ENCODE assay signal across 8 cellular contexts in genomic region chr14:22918809-22919600, GRCh38. TPM values are rescaled to one million over a fixed set of nuclear protein-coding genes. Genes with fewer than 3 reads are reported as not detected.
DNase-seq lines count a peak whose midpoint lies in the region; ATAC-seq, FAIRE-seq and TF ChIP-seq lines count a peak whose summit lies in the region.

Gene RBM23, minus strand, starts transcription at chr14:22919149.

- WGBS in small intestine, 3 donors = 0% methylated on average over 45 of the region's 45 CpGs

- ATAC-seq in GM18907 (IDR thresholded peaks at IDR 0.05; ENCODE audit: unreplicated experiment) (peak; percentile 91), HG03159 (IDR thresholded peaks at IDR 0.05; ENCODE audit: unreplicated experiment) (peak; percentile 93)

- FAIRE-seq in bronchial epithelial cell (lab: Jason Lieb, UNC) = no peak
- FAIRE-seq in small intestine (lab: Jason Lieb, UNC) = no peak

- TF ChIP-seq CTCF in WI38 (IDR thresholded peaks at IDR 0.05; ENCODE audit: low read depth, low read length) (no peak), bronchial epithelial cell (IDR thresholded peaks at IDR 0.05; ENCODE audit: insufficient read depth, low read length, severe bottlenecking) (no peak)

- peak; percentile 99 for DNase-seq in ACHN
- peak; percentile 99 for DNase-seq in NCI-H2227 treated with DMSO at 0.1 percent for 48 hours (lab: John Stamatoyannopoulos, UW)
- DNase-seq in bronchial epithelial cell (ENCODE audit: low read depth) = peak; percentile 100
- peak; percentile 92 for DNase-seq in iPS-NIHi11 (ENCODE audit: low spot score)
- DNase-seq in small intestine = peak; percentile 100

- H3K27ac ChIP-seq in small intestine (ENCODE audit: low read depth in 1 of 2, low read length in 1 of 2) = peak within 1 kb of the TSS; percentile 93 to 100

- peak within 1 kb of the TSS; percentile 73 for H3K4me3 ChIP-seq in WI38 (ENCODE audit: low read depth, low read length)
- H3K4me3 ChIP-seq in bronchial epithelial cell (ENCODE audit: low read depth, low read length) = peak within 1 kb of the TSS; percentile 61
- H3K4me3 ChIP-seq in small intestine (ENCODE audit: low read depth in 1 of 2, low read length in 2 of 2) = peak within 1 kb of the TSS; percentile 77 to 90

- in situ Hi-C loops in ACHN (cut with HindIII; ENCODE audit: low pct_ligation_motif_present, low pct_unique_long_range_greater_than_20kb, low sequenced_read_pairs) = no loop called here

- H3K4me1 ChIP-seq in small intestine (ENCODE audit: control insufficient read depth in 2 of 2, insufficient read depth in 1 of 2, low read depth in 1 of 2, low read length in 1 of 2) = peaks cover 0 to 1% of the 10 kb centered on the region in 2 donors

- H3K27me3 ChIP-seq in bronchial epithelial cell (ENCODE audit: control insufficient read depth, insufficient read depth, low read length) = no peaks in the 10 kb centered on the region
- H3K27me3 ChIP-seq in small intestine (ENCODE audit: control insufficient read depth in 2 of 2, insufficient read depth in 2 of 2, low read length in 2 of 2) = no peaks in the 10 kb centered on the region

- H3K36me3 ChIP-seq in bronchial epithelial cell (ENCODE audit: control insufficient read depth, insufficient read depth, low read length) = peaks cover 24% of the 10 kb centered on the region
- H3K36me3 ChIP-seq in small intestine (ENCODE audit: control insufficient read depth in 2 of 2, insufficient read depth in 2 of 2, low read length in 2 of 2) = peaks cover 0 to under 1% of the 10 kb centered on the region in 2 donors

- H3K9me3 ChIP-seq in small intestine (ENCODE audit: control insufficient read depth, low read depth) = no peaks in the 10 kb centered on the region

RNA-seq across cellular contexts. Expression of gene RBM23, which starts in this region (rescaled TPM):
- 26.6 and 41.2 TPM in 2 replicates for total RNA-seq in bronchial epithelial cell
- 10 to 100 TPM; 35.8 to 41.4 (median 36.7) TPM for polyA plus RNA-seq in small intestine

Comparison
In these comparisons a context has a peak if more than half of its experiments do, and no peak if none do; other contexts are left out.
1. Peak in every context shown above with its lines: DNase-seq, ATAC-seq, H3K4me3 ChIP-seq and H3K27ac ChIP-seq.